In the genomic region with DNA sequence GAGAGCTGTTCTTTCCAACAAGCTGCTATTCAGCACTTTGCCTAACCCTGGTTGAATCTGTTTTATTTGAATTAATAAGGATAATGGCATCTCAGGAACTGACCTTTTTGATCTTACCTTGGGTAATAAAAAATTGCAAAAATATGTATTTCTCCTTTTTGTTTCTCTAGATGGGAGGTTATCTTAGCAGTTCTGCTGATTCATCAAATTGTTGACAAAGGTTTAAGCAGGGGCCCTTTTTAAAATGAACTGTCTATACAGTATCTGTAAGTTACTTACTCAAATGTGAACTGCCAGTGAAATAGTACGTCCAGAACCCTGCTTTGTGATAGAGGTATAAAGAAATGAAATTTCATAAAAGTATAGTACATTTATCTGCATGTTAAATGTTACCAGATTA, we compare ENCODE assay signal across 1 cellular context.
TF ChIP-seq lines count a peak whose summit lies in the region.

No MANE protein-coding gene starts in this region.

TF ChIP-seq in IMR-90, 13 proteins besides CTCF, POLR2A, EP300 and RAD21:
- peak; percentile 98 for TF ChIP-seq MAFK (IDR thresholded peaks at IDR 0.05; ENCODE audit: low read depth, low read length)
- no peak for TF ChIP-seq CHD1 (IDR thresholded peaks at IDR 0.05; ENCODE audit: low read depth, low read length)
- TF ChIP-seq USF2 (IDR thresholded peaks at IDR 0.05; ENCODE audit: low read depth, low read length) = no peak
TF ChIP-seq in IMR-90: peak in this region for 1.
